2 cellular contexts compared by ENCODE assay signal in the genomic region with DNA sequence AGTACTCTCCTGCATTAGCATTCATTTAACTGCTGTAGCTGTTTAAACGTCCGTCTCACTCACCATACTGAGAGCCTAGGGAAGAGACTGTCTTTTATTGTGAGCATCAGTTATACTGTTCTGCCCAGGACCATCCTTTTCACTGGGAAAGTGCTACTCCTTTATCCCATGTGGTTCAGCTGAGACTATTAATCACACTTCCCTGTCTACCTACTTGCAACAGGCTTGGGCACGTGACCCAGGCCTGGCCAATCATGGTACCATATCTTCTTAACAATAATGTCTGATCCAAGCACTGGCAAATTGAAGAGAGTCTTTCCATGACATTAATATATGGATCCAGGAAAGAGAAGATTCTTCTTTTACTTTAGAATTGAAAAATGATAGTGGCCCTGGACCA.
TF ChIP-seq lines count a peak whose summit lies in the region.

No MANE protein-coding gene starts in this region.

TF ChIP-seq in IMR-90, 13 proteins besides CTCF, POLR2A, EP300 and RAD21:
- no peak for TF ChIP-seq MAFK (IDR thresholded peaks at IDR 0.05; ENCODE audit: low read depth, low read length)
- TF ChIP-seq USF2 (IDR thresholded peaks at IDR 0.05; ENCODE audit: low read depth, low read length), result 0 out of 2 replicates have a peak, but pooled peaks have one; percentile 30
- no peak for TF ChIP-seq BHLHE40 (IDR thresholded peaks at IDR 0.05; ENCODE audit: low read depth, low read length)
- no peak for TF ChIP-seq SMC3 (IDR thresholded peaks at IDR 0.05; ENCODE audit: low read depth, low read length)
- TF ChIP-seq RCOR1 (IDR thresholded peaks at IDR 0.05; ENCODE audit: insufficient replicate concordance, low read length), result no peak
- no peak for TF ChIP-seq CEBPB (IDR thresholded peaks at IDR 0.05; ENCODE audit: low read depth, low read length)

TF ChIP-seq in WTC11, 78 proteins besides CTCF, POLR2A, EP300 and RAD21:
- TF ChIP-seq SP1 (CRISPR knock-in tag; conservative IDR thresholded peaks at IDR 0.05) (no peak), HMGA2 (CRISPR knock-in tag; IDR thresholded peaks at IDR 0.05) (no peak), ZSCAN18 (CRISPR knock-in tag; IDR thresholded peaks at IDR 0.05) (no peak)
